In genomic region chr12:26121323-26121740, GRCh38 we compare ENCODE assay signal across 8 cellular contexts. TPM values are rescaled to one million over a fixed set of nuclear protein-coding genes. Genes with fewer than 3 reads are reported as not detected.
A peak's percentile ranks its signal among the peaks of the same experiment; 100 is the strongest.
DNase-seq lines count a peak whose midpoint lies in the region.

No MANE protein-coding gene starts in this region.

- peak overlapping the region; percentile 52 to 84 (median 70) for H3K9ac ChIP-seq in subcutaneous abdominal adipose tissue (ENCODE audit: low read length in 5 of 5)

- H3K9me3 Mint-ChIP-seq in T-helper 1 cell treated with Interleukin-12 subunit alpha and Interleukin-12 subunit beta and Interleukin-4 antibody, amounts not matched to agents 30 μg/mL and 1 μg/mL, for 36 hours: no peaks in the 10 kb centered on the region
- no peaks in the 10 kb centered on the region for H3K9me3 Mint-ChIP-seq in activated naive CD8-positive, alpha-beta T cell treated with anti-CD3 and anti-CD28 coated beads for 36 hours

- H3K27ac ChIP-seq in subcutaneous abdominal adipose tissue (ENCODE audit: low read depth, low read length) (peak overlapping the region; percentile 94), SJCRH30 (no peak overlapping the region)

- peaks cover 88% of the 10 kb centered on the region for H3K27me3 Mint-ChIP-seq in T-helper 1 cell treated with Interleukin-12 subunit alpha and Interleukin-12 subunit beta and Interleukin-4 antibody, amounts not matched to agents 30 μg/mL and 1 μg/mL, for 36 hours (ENCODE audit: low read depth)
- peaks cover 81% of the 10 kb centered on the region for H3K27me3 Mint-ChIP-seq in activated naive CD8-positive, alpha-beta T cell treated with anti-CD3 and anti-CD28 coated beads for 36 hours

- H3K4me3 Mint-ChIP-seq in T-helper 1 cell treated with Interleukin-12 subunit alpha and Interleukin-12 subunit beta and Interleukin-4 antibody, amounts not matched to agents 30 μg/mL and 1 μg/mL, for 36 hours: peak overlapping the region; percentile 25
- H3K4me3 Mint-ChIP-seq in activated naive CD8-positive, alpha-beta T cell treated with anti-CD3 and anti-CD28 coated beads for 36 hours: peak overlapping the region; percentile 66

- peaks cover 0 to 74% (median 62%) of the 10 kb centered on the region in 5 donors for H3K4me1 ChIP-seq in subcutaneous abdominal adipose tissue (ENCODE audit: control insufficient read depth in 5 of 5, insufficient read depth in 5 of 5, low read length in 5 of 5)
- H3K4me1 ChIP-seq in SJCRH30: 0 out of 2 replicates have a peak, but pooled peaks cover 6% of the 10 kb centered on the region

- H3K9me3 ChIP-seq in subcutaneous abdominal adipose tissue (ENCODE audit: control insufficient read depth in 5 of 5, low read length in 5 of 5) (no peaks in the 10 kb centered on the region), SJCRH30 (replicated peaks) (no peaks in the 10 kb centered on the region)

- peaks cover 0 to 5% (median 0%) of the 10 kb centered on the region in 5 donors for H3K27me3 ChIP-seq in subcutaneous abdominal adipose tissue (ENCODE audit: control insufficient read depth in 5 of 5, insufficient read depth in 4 of 5, low read length in 5 of 5)
- 0 out of 2 replicates have a peak, but pooled peaks cover 3% of the 10 kb centered on the region for H3K27me3 ChIP-seq in SJCRH30

- H3K27ac Mint-ChIP-seq in T-helper 1 cell treated with Interleukin-12 subunit alpha and Interleukin-12 subunit beta and Interleukin-4 antibody, amounts not matched to agents 30 μg/mL and 1 μg/mL, for 36 hours: no peak overlapping the region
- H3K27ac Mint-ChIP-seq in activated naive CD8-positive, alpha-beta T cell treated with anti-CD3 and anti-CD28 coated beads for 36 hours: no peak overlapping the region

- H3K4me3 ChIP-seq in subcutaneous abdominal adipose tissue (ENCODE audit: low read depth in 1 of 5, low read length in 5 of 5): peak overlapping the region; percentile 64 to 85 (median 71)
- H3K4me3 ChIP-seq in SJCRH30: no peak overlapping the region

- peaks cover 26% of the 10 kb centered on the region for H3K4me1 Mint-ChIP-seq in T-helper 1 cell treated with Interleukin-12 subunit alpha and Interleukin-12 subunit beta and Interleukin-4 antibody, amounts not matched to agents 30 μg/mL and 1 μg/mL, for 36 hours (ENCODE audit: low read depth)
- H3K4me1 Mint-ChIP-seq in activated naive CD8-positive, alpha-beta T cell treated with anti-CD3 and anti-CD28 coated beads for 36 hours: peaks cover 25% of the 10 kb centered on the region

- H3K36me3 ChIP-seq in subcutaneous abdominal adipose tissue (ENCODE audit: control insufficient read depth in 5 of 5, insufficient read depth in 5 of 5, low read length in 5 of 5): no peaks in the 10 kb centered on the region
- H3K36me3 ChIP-seq in SJCRH30: no peaks in the 10 kb centered on the region

- H3K36me3 Mint-ChIP-seq in T-helper 1 cell treated with Interleukin-12 subunit alpha and Interleukin-12 subunit beta and Interleukin-4 antibody, amounts not matched to agents 30 μg/mL and 1 μg/mL, for 36 hours (ENCODE audit: low read depth): no peaks in the 10 kb centered on the region
- no peaks in the 10 kb centered on the region for H3K36me3 Mint-ChIP-seq in activated naive CD8-positive, alpha-beta T cell treated with anti-CD3 and anti-CD28 coated beads for 36 hours

- no peak for DNase-seq in T-helper 1 cell
- DNase-seq in activated naive CD8-positive, alpha-beta T cell treated with anti-CD3 and anti-CD28 coated beads for 36 hours: no peak
- peak; percentile 73 for DNase-seq in inferior parietal cortex (ENCODE audit: extremely low spot score)
- DNase-seq in NCI-H1694 (lab: John Stamatoyannopoulos, UW): no peak
- no peak for DNase-seq in 8988T
- no peak for DNase-seq in SJCRH30

RNA-seq across cellular contexts. Expression of gene BHLHE41, which starts 3.5 kb away (rescaled TPM):
- not detected for total RNA-seq in activated naive CD8-positive, alpha-beta T cell treated with anti-CD3 and anti-CD28 coated beads for 36 hours
- 3.1 and 4.1 TPM in 2 replicates for total RNA-seq in SJCRH30 (2014; rRNA removed; shearing (Covaris generic))
